ENCODE assay signal across 8 cellular contexts in genomic region chrX:39859991-39860861, GRCh38.
DNase-seq lines count a peak whose midpoint lies in the region; ATAC-seq lines count a peak whose summit lies in the region.

No MANE protein-coding gene starts in this region.

- no peaks in the 10 kb centered on the region for H4K20me1 ChIP-seq in BLaER1 treated with 17β-estradiol and CSF1 and Interleukin-3, amounts not matched to agents 10 nM and 100 nM

- peak overlapping the region; percentile 99 for H3K27ac Mint-ChIP-seq in activated T-helper 2 cell treated with anti-CD3 and anti-CD28 coated beads, Interferon-gamma antibody, Interleukin-2, Interleukin-4, amounts not matched to agents 10 μg/mL and 5 μg/mL and 100 μg/mL, durations not matched to agents 14 hours and 24 hours and 36 hours
- peak overlapping the region; percentile 85 for H3K27ac Mint-ChIP-seq in stimulated activated memory B cell treated with anti-CD40 and anti-IgM and Interleukin-4, amounts not matched to agents 10 μg/mL and 1 μg/mL and 100 μg/mL, for 72 hours

- peaks cover 43% of the 10 kb centered on the region for H3K4me1 Mint-ChIP-seq in activated T-helper 2 cell treated with anti-CD3 and anti-CD28 coated beads, Interferon-gamma antibody, Interleukin-2, Interleukin-4, amounts not matched to agents 10 μg/mL and 5 μg/mL and 100 μg/mL, durations not matched to agents 14 hours and 24 hours and 36 hours (ENCODE audit: low read depth)
- H3K4me1 Mint-ChIP-seq in stimulated activated memory B cell treated with anti-CD40 and anti-IgM and Interleukin-4, amounts not matched to agents 10 μg/mL and 1 μg/mL and 100 μg/mL, for 72 hours = peaks cover 46% of the 10 kb centered on the region

- no peaks in the 10 kb centered on the region for H3K9me3 Mint-ChIP-seq in activated T-helper 2 cell treated with anti-CD3 and anti-CD28 coated beads, Interferon-gamma antibody, Interleukin-2, Interleukin-4, amounts not matched to agents 10 μg/mL and 5 μg/mL and 100 μg/mL, durations not matched to agents 14 hours and 24 hours and 36 hours
- H3K9me3 Mint-ChIP-seq in stimulated activated memory B cell treated with anti-CD40 and anti-IgM and Interleukin-4, amounts not matched to agents 10 μg/mL and 1 μg/mL and 100 μg/mL, for 72 hours = no peaks in the 10 kb centered on the region

- peak overlapping the region in 7 of 11 experiments; percentile 3 to 65 (median 31); a peak in 8 of 22 replicates for H3K9ac ChIP-seq in BLaER1 treated with 17β-estradiol and CSF1 and Interleukin-3, amounts not matched to agents 10 nM and 100 nM

- H3K4me3 Mint-ChIP-seq in activated T-helper 2 cell treated with anti-CD3 and anti-CD28 coated beads, Interferon-gamma antibody, Interleukin-2, Interleukin-4, amounts not matched to agents 10 μg/mL and 5 μg/mL and 100 μg/mL, durations not matched to agents 14 hours and 24 hours and 36 hours (ENCODE audit: low read depth) = peak overlapping the region; percentile 45
- peak overlapping the region; percentile 23 for H3K4me3 Mint-ChIP-seq in stimulated activated memory B cell treated with anti-CD40 and anti-IgM and Interleukin-4, amounts not matched to agents 10 μg/mL and 1 μg/mL and 100 μg/mL, for 72 hours

- no peaks in the 10 kb centered on the region for H3K36me3 Mint-ChIP-seq in activated T-helper 2 cell treated with anti-CD3 and anti-CD28 coated beads, Interferon-gamma antibody, Interleukin-2, Interleukin-4, amounts not matched to agents 10 μg/mL and 5 μg/mL and 100 μg/mL, durations not matched to agents 14 hours and 24 hours and 36 hours (ENCODE audit: low read depth)
- H3K36me3 Mint-ChIP-seq in stimulated activated memory B cell treated with anti-CD40 and anti-IgM and Interleukin-4, amounts not matched to agents 10 μg/mL and 1 μg/mL and 100 μg/mL, for 72 hours = no peaks in the 10 kb centered on the region

- ATAC-seq in HG03280 (IDR thresholded peaks at IDR 0.05; ENCODE audit: unreplicated experiment) = peak; percentile 58
- peak; percentile 81 for ATAC-seq in stimulated activated memory B cell treated with anti-CD40 and anti-IgM and Interleukin-4, amounts not matched to agents 10 μg/mL and 1 μg/mL and 100 μg/mL, for 72 hours

- H3K4me3 ChIP-seq in BLaER1 treated with 17β-estradiol and CSF1 and Interleukin-3, amounts not matched to agents 10 nM and 100 nM = no peak overlapping the region

- intact Hi-C loops in activated T-helper 2 cell treated with anti-CD3 and anti-CD28 coated beads, Interferon-gamma antibody, Interleukin-2, Interleukin-4, amounts not matched to agents 10 μg/mL and 5 μg/mL and 100 μg/mL, durations not matched to agents 14 hours and 24 hours and 36 hours (cut with micrococcal nuclease) = loop anchor here (1.0 to 10.0 kb wide), 10 partner anchors 10 to 1048 kb away; partner anchors contain the start of gene BCOR

- H3K27ac ChIP-seq in BLaER1 treated with 17β-estradiol and CSF1 and Interleukin-3, amounts not matched to agents 10 nM and 100 nM = peak overlapping the region in 9 of 11 experiments; percentile 20 to 73 (median 61); a peak in 17 of 22 replicates

- DNase-seq in GM19240 (ENCODE audit: insufficient read length, low spot score) = peak; percentile 43
- DNase-seq in RKO (ENCODE audit: low spot score) = peak; percentile 81
- peak; percentile 81 for DNase-seq in activated T-helper 2 cell treated with anti-CD3 and anti-CD28 coated beads, Interferon-gamma antibody, Interleukin-2, Interleukin-4, amounts not matched to agents 10 μg/mL and 5 μg/mL and 100 μg/mL, durations not matched to agents 14 hours and 24 hours and 36 hours (ENCODE audit: low spot score)
- peak; percentile 94 for DNase-seq in islet precursor cell
- DNase-seq in inferior parietal cortex (ENCODE audit: extremely low spot score) = no peak

- H3K9me3 ChIP-seq in BLaER1 treated with 17β-estradiol and CSF1 and Interleukin-3, amounts not matched to agents 10 nM and 100 nM (replicated peaks in 1 of 11) = peaks cover 0 to 8% (median 0%) of the 10 kb centered on the region in 11 experiments; a peak in 1 of 22 replicates

- no peaks in the 10 kb centered on the region for H3K36me3 ChIP-seq in BLaER1 treated with 17β-estradiol and CSF1 and Interleukin-3, amounts not matched to agents 10 nM and 100 nM

- peak overlapping the region; percentile 28 to 84 (median 70) for H3K4me2 ChIP-seq in BLaER1 treated with 17β-estradiol and CSF1 and Interleukin-3, amounts not matched to agents 10 nM and 100 nM

- peaks cover 41 to 73% (median 61%) of the 10 kb centered on the region in 10 experiments for H3K4me1 ChIP-seq in BLaER1 treated with 17β-estradiol and CSF1 and Interleukin-3, amounts not matched to agents 10 nM and 100 nM

- no peaks in the 10 kb centered on the region for H3K27me3 ChIP-seq in BLaER1 treated with 17β-estradiol and CSF1 and Interleukin-3, amounts not matched to agents 10 nM and 100 nM

- no peaks in the 10 kb centered on the region for H3K27me3 Mint-ChIP-seq in activated T-helper 2 cell treated with anti-CD3 and anti-CD28 coated beads, Interferon-gamma antibody, Interleukin-2, Interleukin-4, amounts not matched to agents 10 μg/mL and 5 μg/mL and 100 μg/mL, durations not matched to agents 14 hours and 24 hours and 36 hours (ENCODE audit: low read depth)
- no peaks in the 10 kb centered on the region for H3K27me3 Mint-ChIP-seq in stimulated activated memory B cell treated with anti-CD40 and anti-IgM and Interleukin-4, amounts not matched to agents 10 μg/mL and 1 μg/mL and 100 μg/mL, for 72 hours
